ENCODE assay signal across 8 cellular contexts in genomic region chr19:14536926-14537692, GRCh38. TPM values are rescaled to one million over a fixed set of nuclear protein-coding genes. Genes with fewer than 3 reads are reported as not detected.
A peak's percentile ranks its signal among the peaks of the same experiment; 100 is the strongest.
DNase-seq lines count a peak whose midpoint lies in the region; ATAC-seq and TF ChIP-seq lines count a peak whose summit lies in the region.

No MANE protein-coding gene starts in this region.

- no peaks in the 10 kb centered on the region for H3K9me3 ChIP-seq in CD8-positive, alpha-beta T cell (ENCODE audit: low read length)
- no peaks in the 10 kb centered on the region for H3K9me3 ChIP-seq in adrenal gland (replicated peaks in 1 of 3)
- no peaks in the 10 kb centered on the region for H3K9me3 ChIP-seq in iPS-15b (ENCODE audit: control insufficient read depth, insufficient read depth, low read length)

- CTCF ChIA-PET in CD8-positive, alpha-beta T cell (lab: Charles Lee), result interaction anchor here (0.6 to 2.7 kb wide), 3 partner anchors 13 to 397 kb away, joined by 3 to 16 read pairs (median 3); no protein-coding TSS in a partner anchor

- peaks cover 28% of the 10 kb centered on the region for H3K36me3 Mint-ChIP-seq in CD8-positive, alpha-beta T cell

- peak in 2 of 7 experiments; percentile 49 to 56 for DNase-seq in CD8-positive, alpha-beta T cell
- DNase-seq in NCI-H2227 (lab: John Stamatoyannopoulos, UW; ENCODE audit: unreplicated experiment) (peak; percentile 78), adrenal gland (peak; percentile 78 to 93 (median 88)), RPMI8226 (no peak), NCI-H1694 (lab: John Stamatoyannopoulos, UW) (no peak)
- DNase-seq in stimulated activated CD4-positive, alpha-beta T cell treated with anti-CD3 and anti-CD28 coated beads, Interleukin-4, amount 100 ng/mL, for 4 hours, result peak; percentile 39 to 41

- peak in 1 of 2 donors; percentile 18 for TF ChIP-seq POLR2A in adrenal gland (IDR thresholded peaks at IDR 0.05)

- H3K27me3 ChIP-seq in CD8-positive, alpha-beta T cell (ENCODE audit: insufficient read depth, low read length), result no peaks in the 10 kb centered on the region
- H3K27me3 ChIP-seq in adrenal gland (no peaks in the 10 kb centered on the region), iPS-15b (ENCODE audit: control insufficient read depth, insufficient read depth, low read length) (no peaks in the 10 kb centered on the region)

- no peak overlapping the region for H3K27ac ChIP-seq in CD8-positive, alpha-beta T cell (ENCODE audit: low read depth, low read length)
- H3K27ac ChIP-seq in adrenal gland, result peak overlapping the region; percentile 30 to 84 (median 64)

- peaks cover 20% of the 10 kb centered on the region for H3K4me1 ChIP-seq in CD8-positive, alpha-beta T cell (ENCODE audit: insufficient read depth, low read length)
- H3K4me1 ChIP-seq in adrenal gland (replicated peaks in 1 of 2) (peaks cover 32 to 34% of the 10 kb centered on the region in 2 donors), iPS-15b (ENCODE audit: control insufficient read depth, insufficient read depth, low read length) (no peaks in the 10 kb centered on the region)

- intact Hi-C loops in CD8-positive, alpha-beta T cell (cut with DNase I, micrococcal nuclease), result no loop called here
- intact Hi-C loops in adrenal gland (cut with DNase I), result no loop called here

- peaks cover 46% of the 10 kb centered on the region for H3K4me1 Mint-ChIP-seq in CD8-positive, alpha-beta T cell (ENCODE audit: low read depth)

- no peaks in the 10 kb centered on the region for H3K27me3 Mint-ChIP-seq in CD8-positive, alpha-beta T cell (ENCODE audit: low read depth)

- no peak overlapping the region for H3K4me3 Mint-ChIP-seq in CD8-positive, alpha-beta T cell

- 11 to 19% (median 12%) methylated on average over 17 to 24 of the region's 24 CpGs for WGBS in adrenal gland, 4 donors

- no peak overlapping the region for H3K27ac Mint-ChIP-seq in CD8-positive, alpha-beta T cell

- POLR2A ChIA-PET in CD8-positive, alpha-beta T cell (lab: Charles Lee), result interaction anchor here (0.8 to 4.4 kb wide), 3 partner anchors 11 to 30 kb away, joined by 3 to 21 read pairs (median 3); partner anchors contain the start of gene DNAJB1

- TF ChIP-seq CTCF in CD8-positive, alpha-beta T cell (IDR thresholded peaks at IDR 0.05), result no peak
- no peak for TF ChIP-seq CTCF in adrenal gland (IDR thresholded peaks at IDR 0.05)

- no peaks in the 10 kb centered on the region for H3K36me3 ChIP-seq in CD8-positive, alpha-beta T cell (ENCODE audit: insufficient read depth, low read length)
- H3K36me3 ChIP-seq in adrenal gland (replicated peaks in 1 of 2) (no peaks in the 10 kb centered on the region), iPS-15b (ENCODE audit: control insufficient read depth, insufficient read depth, low read length) (no peaks in the 10 kb centered on the region)

- ATAC-seq in CD8-positive, alpha-beta T cell, result peak; percentile 80
- no peak for ATAC-seq in GM19328 (IDR thresholded peaks at IDR 0.05; ENCODE audit: unreplicated experiment)

- H3K9me3 Mint-ChIP-seq in CD8-positive, alpha-beta T cell, result no peaks in the 10 kb centered on the region

- H3K9ac ChIP-seq in iPS-15b (ENCODE audit: low read depth, low read length), result no peak overlapping the region

- H3K4me3 ChIP-seq in CD8-positive, alpha-beta T cell (ENCODE audit: low read depth, low read length), result no peak overlapping the region
- H3K4me3 ChIP-seq in adrenal gland (peak overlapping the region in 1 of 4 donors; percentile 37), iPS-15b (ENCODE audit: low read depth, low read length) (peak overlapping the region; percentile 47)

RNA-seq across cellular contexts. Expression of gene TECR, which starts 7.7 kb away (rescaled TPM):
- total RNA-seq in CD8-positive, alpha-beta T cell, result 100 to 1,000 TPM; 300 to 325 TPM
- total RNA-seq in adrenal gland, result 100 to 1,000 TPM; 142 to 282 (median 212) TPM
- polyA plus RNA-seq in adrenal gland, result 100 to 1,000 TPM; 212 to 610 (median 550) TPM

RNA-seq across cellular contexts. Expression of gene DNAJB1, which starts 18.9 kb away (rescaled TPM):
- 100 to 1,000 TPM; 963 to 995 TPM for total RNA-seq in CD8-positive, alpha-beta T cell
- 100 to 1,000 TPM in 6 of 8 donors, 10 to 100 TPM in 2; 86.9 to 208 (median 123) TPM for total RNA-seq in adrenal gland
- 100 to 1,000 TPM in 1 of 3 donors, 10 to 100 TPM in 2; 42.5 to 192 (median 45.5) TPM for polyA plus RNA-seq in adrenal gland

RNA-seq across cellular contexts. Expression of gene NDUFB7, which starts 34.8 kb away (rescaled TPM):
- 10 to 100 TPM; 27.8 to 34.3 TPM for total RNA-seq in CD8-positive, alpha-beta T cell
- 100 to 1,000 TPM; 170 to 658 (median 300) TPM for total RNA-seq in adrenal gland
- 100 to 1,000 TPM in 2 of 3 donors, 10 to 100 TPM in 1; 19.1 to 848 (median 637) TPM for polyA plus RNA-seq in adrenal gland

RNA-seq across cellular contexts. Expression of gene GIPC1, which starts 41.2 kb away (rescaled TPM):
- 10 to 100 TPM; 15.6 to 16.0 TPM for total RNA-seq in CD8-positive, alpha-beta T cell
- 10 to 100 TPM; 52.2 to 69.9 (median 61.2) TPM for total RNA-seq in adrenal gland
- 10 to 100 TPM; 26.6 to 85.7 (median 74.3) TPM for polyA plus RNA-seq in adrenal gland

RNA-seq across cellular contexts. Expression of gene CLEC17A, which starts 45.8 kb away (rescaled TPM):
- total RNA-seq in CD8-positive, alpha-beta T cell, result under 1 TPM in 1 of 2 experiments, not detected in 1; 0.35 TPM
- total RNA-seq in adrenal gland, result not detected
- polyA plus RNA-seq in adrenal gland, result under 1 TPM in 2 of 3 donors, not detected in 1; 0.03 to 0.16 TPM

Comparison
In these comparisons a context has a peak if more than half of its experiments do, and no peak if none do; other contexts are left out.
1. DNase-seq: peak in NCI-H2227 (single experiment), adrenal gland (7 of 7) and stimulated activated CD4-positive, alpha-beta T cell treated with anti-CD3 and anti-CD28 coated beads, Interleukin-4, amount 100 ng/mL, for 4 hours (2 of 2); none in RPMI8226 (single experiment) and NCI-H1694 (single experiment).
2. RNA of gene DNAJB1, which starts 18.9 kb away (total RNA-seq): 963 to 995 TPM in CD8-positive, alpha-beta T cell; 86.9 to 208 TPM in adrenal gland; every median in the first group is over 4 times any median in the second.
3. RNA of gene NDUFB7, which starts 34.8 kb away (total RNA-seq): 170 to 658 TPM in adrenal gland; 27.8 to 34.3 TPM in CD8-positive, alpha-beta T cell; every median in the first group is over 4 times any median in the second.